20 cellular contexts compared by ENCODE assay signal in the genomic region with DNA sequence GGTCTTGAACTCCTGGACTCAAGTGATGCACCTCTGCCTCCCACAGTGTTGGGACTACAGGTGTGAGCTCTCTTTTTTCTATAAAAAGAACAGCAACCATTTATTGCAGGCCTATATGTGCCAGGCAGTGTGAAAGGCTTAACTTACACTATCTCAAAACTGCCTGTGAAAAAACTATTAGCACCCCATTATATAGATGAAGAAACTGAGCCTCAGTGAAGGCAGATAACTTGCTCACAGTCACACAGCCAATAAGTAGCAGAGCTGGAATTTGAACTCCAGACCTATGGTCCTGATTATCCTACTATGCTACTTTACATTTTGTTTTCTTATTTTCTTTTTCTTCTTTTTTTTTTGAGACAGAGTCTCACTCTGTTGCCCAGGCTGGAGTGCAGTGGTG. TPM values are rescaled to one million over a fixed set of nuclear protein-coding genes. Genes with fewer than 3 reads are reported as not detected.
DNase-seq lines count a peak whose midpoint lies in the region; ATAC-seq, FAIRE-seq and TF ChIP-seq lines count a peak whose summit lies in the region.
"Had no signal": no experiment of that assay in that cellular context is flagged by ENCODE, and none has a peak within 500 bp of the region (broad histone marks: within the 10 kb centered on the region; RNA-seq: fewer than 3 reads in every experiment).

No MANE protein-coding gene starts in this region.

- intact Hi-C loops in HepG2 (cut with micrococcal nuclease; ENCODE audit: unreplicated experiment), result no loop called here
- intact Hi-C loops in right lobe of liver (cut with DNase I), result no loop called here
- intact Hi-C loops in spleen (cut with DNase I; ENCODE audit: low total_unique reads), result no loop called here

- BruUV-seq in HepG2 (replicated peaks; lab: Mats Ljungman, UMichigan), result no TSS peak

- no peaks in the 10 kb centered on the region for H3K27me3 ChIP-seq in HepG2 (ENCODE audit: control insufficient read depth in 1 of 2, insufficient read depth in 2 of 2, low read length in 2 of 2)
- H3K27me3 ChIP-seq in right lobe of liver, result no peaks in the 10 kb centered on the region
- no peaks in the 10 kb centered on the region for H3K27me3 ChIP-seq in spleen (replicated peaks in 1 of 7)
- H3K27me3 ChIP-seq: BLaER1 had no signal

- POLR2A ChIA-PET in HepG2 (lab: Yijun Ruan, JAX), result interaction anchor here (2.0 kb wide), 1 partner anchor 22 kb away, joined by 12 read pairs; a partner anchor contains a TSS
- POLR2A ChIA-PET in RWPE1 (lab: Yijun Ruan, JAX; ENCODE audit: low non-redundant PET), result no interaction called here

- H3K4me2 ChIP-seq in HepG2 (ENCODE audit: low read depth, low read length), result no peak overlapping the region
- H3K4me2 ChIP-seq: BLaER1, GM23338 had no signal

- H3K4me1 ChIP-seq in HepG2 (ENCODE audit: insufficient read depth, low read length) (peaks cover 30% of the 10 kb centered on the region), right lobe of liver (no peaks in the 10 kb centered on the region), spleen (peaks cover 0 to 15% (median 5%) of the 10 kb centered on the region in 6 donors)
- H3K4me1 ChIP-seq: Caco-2 had no signal

- TF ChIP-seq RAD21 in HepG2 (CRISPR knock-in tag; IDR thresholded peaks at IDR 0.05), result no peak

- ATAC-seq in HepG2 (no peak), right lobe of liver (no peak), GM18511 (IDR thresholded peaks at IDR 0.05; ENCODE audit: unreplicated experiment) (no peak)
- ATAC-seq: CD8-positive, alpha-beta T cell; GM12878; GM23338 had no signal

- no peak for TF ChIP-seq EP300 in HepG2 (IDR thresholded peaks at IDR 0.05; ENCODE audit: low read depth in 2 of 2, low read length in 2 of 2)
- no peak for TF ChIP-seq EP300 in HepG2 (CRISPR knock-in tag; IDR thresholded peaks at IDR 0.05; ENCODE audit: borderline replicate concordance)

- peaks cover 24% of the 10 kb centered on the region for H3K79me2 ChIP-seq in HepG2 (ENCODE audit: insufficient read depth, low read length)

- peaks cover 43 to 63% of the 10 kb centered on the region in 2 experiments for H3K36me3 ChIP-seq in HepG2 (replicated peaks in 1 of 2; ENCODE audit: control insufficient read depth in 1 of 2, insufficient read depth in 2 of 2, low read length in 2 of 2)
- peaks cover 0 to 36% (median 0%) of the 10 kb centered on the region in 4 donors for H3K36me3 ChIP-seq in right lobe of liver
- H3K36me3 ChIP-seq in spleen, result peaks cover 7 to 100% (median 61%) of the 10 kb centered on the region in 6 donors

- no peaks in the 10 kb centered on the region; the same call in 1 of the 2 replicates for H4K20me1 ChIP-seq in HepG2 (ENCODE audit: insufficient read depth, low read length)

- TF ChIP-seq CTCF in HepG2 (CRISPR knock-in tag; IDR thresholded peaks at IDR 0.05), result no peak
- no peak for TF ChIP-seq CTCF in right lobe of liver (IDR thresholded peaks at IDR 0.05)
- no peak for TF ChIP-seq CTCF in RWPE1 (conservative IDR thresholded peaks at IDR 0.05; ENCODE audit: low read depth)
- TF ChIP-seq CTCF in spleen (IDR thresholded peaks at IDR 0.05 in 8 of 11, conservative IDR thresholded peaks at IDR 0.05 in 3 of 11), result no peak

- no peak for FAIRE-seq in HepG2 (lab: Jason Lieb, UNC)
- FAIRE-seq: A204.1, GM12878 had no signal

- DNase-seq in HepG2 (ENCODE audit: low spot score) (no peak), right lobe of liver (no peak), RWPE1 (ENCODE audit: low spot score) (no peak), spleen (peak; percentile 6), EL (no peak)
- DNase-seq: Caco-2; CD4-positive, CD25-positive, alpha-beta regulatory T cell; CD8-positive, alpha-beta T cell; DMS153; DND-41; GDM1; H9; HFFc6 had no signal

- H3K27ac ChIP-seq in HepG2 (ENCODE audit: extremely low read length, insufficient read depth, low read length) (no peak overlapping the region), right lobe of liver (no peak overlapping the region), RWPE1 (peak overlapping the region; percentile 31; the same call in 1 of the 2 replicates), spleen (no peak overlapping the region)
- H3K27ac ChIP-seq: 22Rv1, BLaER1, C4-2B had no signal

- H3K4me3 ChIP-seq in HepG2 (replicated peaks in 1 of 3; ENCODE audit: insufficient read depth in 1 of 3, low read depth in 2 of 3, low read length in 3 of 3) (no peak overlapping the region), right lobe of liver (no peak overlapping the region), spleen (no peak overlapping the region)
- H3K4me3 ChIP-seq: BLaER1, GM12878, GM23338 had no signal

- in situ Hi-C loops in HepG2 (cut with HindIII; ENCODE audit: extremely low pct_ligation_motif_present, low pct_unique_long_range_greater_than_20kb), result no loop called here

- no peak overlapping the region for H2AFZ ChIP-seq in HepG2 (ENCODE audit: low read length)
- H2AFZ ChIP-seq: GM23338 had no signal

- no peak overlapping the region for H3K9ac ChIP-seq in HepG2 (ENCODE audit: insufficient read depth, low read depth, low read length)
- H3K9ac ChIP-seq: BLaER1 had no signal

- H3K9me3 ChIP-seq in HepG2 (ENCODE audit: low read length) (no peaks in the 10 kb centered on the region), right lobe of liver (no peaks in the 10 kb centered on the region), spleen (no peaks in the 10 kb centered on the region)
- H3K9me3 ChIP-seq: BLaER1, Caco-2 had no signal

- CTCF ChIA-PET in HepG2 (lab: Yijun Ruan, JAX; ENCODE audit: low intra/inter-chr PET ratio, low total read pairs), result no interaction called here
- CTCF ChIA-PET in RWPE1 (lab: Yijun Ruan, JAX), result no interaction called here

- TF ChIP-seq POLR2A in HepG2 (IDR thresholded peaks at IDR 0.05; ENCODE audit: insufficient read depth in 1 of 2, low read depth in 2 of 2, low read length in 2 of 2) (no peak), right lobe of liver (IDR thresholded peaks at IDR 0.05) (no peak), spleen (IDR thresholded peaks at IDR 0.05) (no peak)

TF ChIP-seq in HepG2, 621 proteins besides CTCF, POLR2A, EP300 and RAD21:
- TF ChIP-seq ZNF546 (CRISPR knock-in tag; conservative IDR thresholded peaks at IDR 0.05) (no peak), ZNF629 (CRISPR knock-in tag; conservative IDR thresholded peaks at IDR 0.05) (peak; percentile 78)

RNA-seq across cellular contexts. Expression of a gene that starts 15.1 kb away (rescaled TPM):
- total RNA-seq in HepG2 (2016; rRNA removed; fragmentation: Illumina TruSeq; extraction: Trizol) (72.5 and 79.2 TPM in 2 replicates), right lobe of liver (10 to 100 TPM in 1 of 6 experiments, 1 to 10 TPM in 5; 3.6 to 10.2 (median 6.9) TPM), spleen (10 to 100 TPM; 52.6 to 69.6 (median 60.6) TPM)
- 47.5 and 49.3 TPM in 2 replicates for total RNA-seq in HepG2 (2016; cell fraction: cytosol; rRNA removed; fragmentation: Illumina TruSeq; extraction: Trizol; ENCODE audit: low read depth)
- total RNA-seq in HepG2 (2016; cell fraction: insoluble cytoplasmic fraction; rRNA removed; fragmentation: Illumina TruSeq; extraction: Trizol), result 69.0 and 72.8 TPM in 2 replicates
- total RNA-seq in HepG2 (2016; cell fraction: membrane; rRNA removed; fragmentation: Illumina TruSeq; extraction: Trizol), result 108 and 112 TPM in 2 replicates
- total RNA-seq in HepG2 (2016; cell fraction: nucleus; rRNA removed; fragmentation: Illumina TruSeq; extraction: Trizol), result 36.9 and 40.9 TPM in 2 replicates
- polyA plus RNA-seq in HepG2 (2011; rRNA removed) (40.9 and 42.0 TPM in 2 replicates), spleen (10 to 100 TPM in 2 of 3 donors, 1 to 10 TPM in 1; 8.7 to 20.0 (median 10.6) TPM)
- polyA plus RNA-seq in HepG2 (2011; cell fraction: cytosol; rRNA removed), result 55.5 and 55.6 TPM in 2 replicates
- polyA plus RNA-seq in HepG2 (2011; cell fraction: nucleus; rRNA removed), result 40.4 and 42.4 TPM in 2 replicates
- polyA plus RNA-seq in HepG2 (2012), result 51.9 and 69.8 TPM in 2 replicates
- 33.1 and 37.3 TPM in 2 replicates for polyA plus RNA-seq in HepG2 (2016; cell fraction: cytosol; fragmentation: Illumina TruSeq; extraction: Trizol; ENCODE audit: low read depth)
- polyA plus RNA-seq in HepG2 (2016; cell fraction: insoluble cytoplasmic fraction; fragmentation: Illumina TruSeq; extraction: Trizol; ENCODE audit: low read depth), result 63.0 and 67.7 TPM in 2 replicates
- polyA plus RNA-seq in HepG2 (2016; cell fraction: membrane; fragmentation: Illumina TruSeq; extraction: Trizol; ENCODE audit: low read depth), result 61.4 and 61.5 TPM in 2 replicates
- 37.9 and 47.5 TPM in 2 replicates for polyA plus RNA-seq in HepG2 (2016; cell fraction: nucleus; fragmentation: Illumina TruSeq; extraction: Trizol; ENCODE audit: insufficient read depth, low read depth)
- polyA minus RNA-seq in HepG2 (2011; rRNA and poly(A)+ RNA removed; ENCODE audit: low replicate concordance), result 26.4 and 52.5 TPM in 2 replicates
- 59.4 and 68.5 TPM in 2 replicates for polyA minus RNA-seq in HepG2 (2011; cell fraction: cytosol; rRNA and poly(A)+ RNA removed)
- polyA minus RNA-seq in HepG2 (2011; cell fraction: nucleus; rRNA and poly(A)+ RNA removed), result 57.7 and 67.5 TPM in 2 replicates

RNA-seq across cellular contexts. Expression of a gene that starts 22.2 kb away (rescaled TPM):
- total RNA-seq in HepG2 (2016; rRNA removed; fragmentation: Illumina TruSeq; extraction: Trizol), result 8.7 and 12.6 TPM in 2 replicates
- total RNA-seq in HepG2 (2016; cell fraction: cytosol; rRNA removed; fragmentation: Illumina TruSeq; extraction: Trizol; ENCODE audit: low read depth), result 4.7 and 4.9 TPM in 2 replicates
- 9.0 and 11.2 TPM in 2 replicates for total RNA-seq in HepG2 (2016; cell fraction: insoluble cytoplasmic fraction; rRNA removed; fragmentation: Illumina TruSeq; extraction: Trizol)
- total RNA-seq in HepG2 (2016; cell fraction: membrane; rRNA removed; fragmentation: Illumina TruSeq; extraction: Trizol), result 5.9 and 7.4 TPM in 2 replicates
- total RNA-seq in HepG2 (2016; cell fraction: nucleus; rRNA removed; fragmentation: Illumina TruSeq; extraction: Trizol), result 15.1 and 17.8 TPM in 2 replicates
- polyA plus RNA-seq in HepG2 (2011; rRNA removed), result 19.3 and 20.7 TPM in 2 replicates
- 8.5 and 11.8 TPM in 2 replicates for polyA plus RNA-seq in HepG2 (2011; cell fraction: cytosol; rRNA removed)
- polyA plus RNA-seq in HepG2 (2011; cell fraction: nucleus; rRNA removed), result 53.5 and 61.6 TPM in 2 replicates
- polyA plus RNA-seq in HepG2 (2012), result 29.8 and 37.5 TPM in 2 replicates
- 0.89 and 1.4 TPM in 2 replicates for polyA plus RNA-seq in HepG2 (2016; cell fraction: cytosol; fragmentation: Illumina TruSeq; extraction: Trizol; ENCODE audit: low read depth)
- 13.1 and 15.0 TPM in 2 replicates for polyA plus RNA-seq in HepG2 (2016; cell fraction: insoluble cytoplasmic fraction; fragmentation: Illumina TruSeq; extraction: Trizol; ENCODE audit: low read depth)
- polyA plus RNA-seq in HepG2 (2016; cell fraction: membrane; fragmentation: Illumina TruSeq; extraction: Trizol; ENCODE audit: low read depth), result 3.1 and 3.3 TPM in 2 replicates
- 23.8 and 27.5 TPM in 2 replicates for polyA plus RNA-seq in HepG2 (2016; cell fraction: nucleus; fragmentation: Illumina TruSeq; extraction: Trizol; ENCODE audit: insufficient read depth, low read depth)
- polyA minus RNA-seq in HepG2 (2011; rRNA and poly(A)+ RNA removed; ENCODE audit: low replicate concordance), result 27.6 and 72.5 TPM in 2 replicates
- polyA minus RNA-seq in HepG2 (2011; cell fraction: cytosol; rRNA and poly(A)+ RNA removed), result 18.2 and 19.5 TPM in 2 replicates
- polyA minus RNA-seq in HepG2 (2011; cell fraction: nucleus; rRNA and poly(A)+ RNA removed), result 76.6 and 109 TPM in 2 replicates
- 10 to 100 TPM; 17.2 to 44.2 (median 31.2) TPM for total RNA-seq in right lobe of liver
- 100 to 1,000 TPM in 5 of 7 donors, 10 to 100 TPM in 2; 79.4 to 169 (median 134) TPM for total RNA-seq in spleen
- polyA plus RNA-seq in spleen, result 10 to 100 TPM; 24.0 to 33.9 (median 33.8) TPM
